Comparison of ENCODE assay signal across 15 cellular contexts in the genomic region with DNA sequence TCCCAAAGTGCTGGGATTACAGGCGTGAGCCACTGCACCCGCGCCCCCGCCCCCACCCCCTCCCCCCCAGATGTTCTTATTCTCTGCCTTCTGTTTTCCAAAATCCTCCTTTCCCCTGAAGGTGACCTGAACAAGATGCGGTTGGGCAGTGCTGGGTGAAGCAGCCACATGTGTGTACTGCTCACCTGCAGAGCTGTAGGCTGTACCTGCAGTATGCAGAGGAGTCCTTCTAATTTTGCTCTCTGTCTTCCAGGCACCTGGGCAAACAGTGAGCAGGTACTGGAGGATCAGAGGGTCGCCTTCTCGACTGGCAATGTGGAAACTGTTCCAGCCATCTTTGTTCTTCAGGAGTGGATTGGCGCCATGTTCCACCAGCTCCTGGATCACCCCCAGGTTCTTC. TPM values are rescaled to one million over a fixed set of nuclear protein-coding genes. Genes with fewer than 3 reads are reported as not detected.
DNase-seq lines count a peak whose midpoint lies in the region; ATAC-seq, FAIRE-seq and TF ChIP-seq lines count a peak whose summit lies in the region.
"Had no signal": no experiment of that assay in that cellular context is flagged by ENCODE, and none has a peak within 500 bp of the region (broad histone marks: within the 10 kb centered on the region; RNA-seq: fewer than 3 reads in every experiment).

No MANE protein-coding gene starts in this region.

- peaks cover 33% of the 10 kb centered on the region for H3K4me1 Mint-ChIP-seq in T-helper 1 cell treated with Interleukin-12 subunit alpha and Interleukin-12 subunit beta and Interleukin-4 antibody, amounts not matched to agents 30 μg/mL and 1 μg/mL, for 36 hours (ENCODE audit: low read depth)
- H3K4me1 Mint-ChIP-seq in astrocyte (ENCODE audit: low read depth, unreplicated experiment) (peaks cover 21% of the 10 kb centered on the region), osteocyte (ENCODE audit: unreplicated experiment) (peaks cover 37% of the 10 kb centered on the region)

- ATAC-seq in upper lobe of left lung (ENCODE audit: low FRiP score in 2 of 2), result no peak

- TF ChIP-seq CTCF in HFF-Myc (IDR thresholded peaks at IDR 0.05; ENCODE audit: low read depth, low read length, missing control alignments) (no peak), astrocyte (IDR thresholded peaks at IDR 0.05; ENCODE audit: insufficient read depth, low read depth, low read length) (no peak), osteocyte (IDR thresholded peaks at IDR 0.05) (no peak), upper lobe of left lung (IDR thresholded peaks at IDR 0.05) (no peak)

- no peak overlapping the region for H3K9ac ChIP-seq in astrocyte (ENCODE audit: low read length)

- peaks cover 21% of the 10 kb centered on the region for H3K36me3 Mint-ChIP-seq in T-helper 1 cell treated with Interleukin-12 subunit alpha and Interleukin-12 subunit beta and Interleukin-4 antibody, amounts not matched to agents 30 μg/mL and 1 μg/mL, for 36 hours (ENCODE audit: low read depth)
- H3K36me3 Mint-ChIP-seq in astrocyte (ENCODE audit: low read depth, unreplicated experiment) (peaks cover 13% of the 10 kb centered on the region), osteocyte (ENCODE audit: unreplicated experiment) (peaks cover 28% of the 10 kb centered on the region)

- H3K79me2 ChIP-seq in astrocyte (ENCODE audit: insufficient read depth, low read length), result peaks cover 38% of the 10 kb centered on the region

- 93 to 94% methylated on average over 5 to 8 of the region's 8 CpGs for WGBS in upper lobe of left lung, 2 donors

- no peaks in the 10 kb centered on the region for H3K27me3 Mint-ChIP-seq in T-helper 1 cell treated with Interleukin-12 subunit alpha and Interleukin-12 subunit beta and Interleukin-4 antibody, amounts not matched to agents 30 μg/mL and 1 μg/mL, for 36 hours (ENCODE audit: low read depth)
- no peaks in the 10 kb centered on the region for H3K27me3 Mint-ChIP-seq in astrocyte (ENCODE audit: low read depth, unreplicated experiment)
- H3K27me3 Mint-ChIP-seq in osteocyte (ENCODE audit: unreplicated experiment), result no peaks in the 10 kb centered on the region

- FAIRE-seq in astrocyte (lab: Jason Lieb, UNC), result no peak
- FAIRE-seq: frontal cortex, RCC 7860 had no signal

- no peak for TF ChIP-seq POLR2A in upper lobe of left lung (IDR thresholded peaks at IDR 0.05)

- H3K36me3 ChIP-seq in astrocyte (ENCODE audit: insufficient read depth, low read length) (peaks cover 6% of the 10 kb centered on the region), upper lobe of left lung (peaks cover 0 to 26% (median 18%) of the 10 kb centered on the region in 4 donors)

- peak overlapping the region; percentile 50 for H3K4me3 Mint-ChIP-seq in T-helper 1 cell treated with Interleukin-12 subunit alpha and Interleukin-12 subunit beta and Interleukin-4 antibody, amounts not matched to agents 30 μg/mL and 1 μg/mL, for 36 hours
- H3K4me3 Mint-ChIP-seq in astrocyte (ENCODE audit: unreplicated experiment), result peak overlapping the region; percentile 45
- peak overlapping the region; percentile 10 for H3K4me3 Mint-ChIP-seq in osteocyte (ENCODE audit: unreplicated experiment)

- no peak overlapping the region for H2AFZ ChIP-seq in astrocyte (ENCODE audit: low read depth, low read length)

- H3K27ac ChIP-seq in astrocyte (ENCODE audit: low read depth, low read length), result no peak overlapping the region
- peak overlapping the region in 1 of 4 donors; percentile 73 for H3K27ac ChIP-seq in upper lobe of left lung

- peaks cover 32% of the 10 kb centered on the region for H4K20me1 ChIP-seq in astrocyte (ENCODE audit: insufficient read depth, low read length)

- no peaks in the 10 kb centered on the region for H3K27me3 ChIP-seq in astrocyte (ENCODE audit: insufficient read depth, low read length)
- H3K27me3 ChIP-seq in upper lobe of left lung, result no peaks in the 10 kb centered on the region

- DNase-seq in T-helper 1 cell (no peak), HFF-Myc (ENCODE audit: extremely low read depth, low read depth) (no peak), astrocyte (ENCODE audit: low read depth) (no peak), osteocyte (ENCODE audit: extremely low spot score, unreplicated experiment) (no peak), upper lobe of left lung (no peak), anterior cingulate cortex (lab: John Stamatoyannopoulos, UW) (no peak), glomerular visceral epithelial cell (ENCODE audit: extremely low spot score) (no peak)
- DNase-seq: DMS53; effector CD4-positive, alpha-beta T cell; NCI-H1048; NCI-H446; T-helper 9 cell had no signal

- peak overlapping the region; percentile 93 for H3K4me2 ChIP-seq in astrocyte (ENCODE audit: low read length)

- peak overlapping the region; percentile 71 for H3K4me3 ChIP-seq in HFF-Myc (replicated peaks; ENCODE audit: low read depth, low read length)
- H3K4me3 ChIP-seq in astrocyte (ENCODE audit: insufficient read depth, low read depth, low read length), result peak overlapping the region; percentile 75
- H3K4me3 ChIP-seq in upper lobe of left lung, result no peak overlapping the region

- no peak for TF ChIP-seq EP300 in upper lobe of left lung (IDR thresholded peaks at IDR 0.05)

- H3K4me1 ChIP-seq in astrocyte (ENCODE audit: insufficient read depth, low read length), result peaks cover 26% of the 10 kb centered on the region
- H3K4me1 ChIP-seq in upper lobe of left lung, result peaks cover 28 to 35% (median 31%) of the 10 kb centered on the region in 4 donors

- H3K27ac Mint-ChIP-seq in T-helper 1 cell treated with Interleukin-12 subunit alpha and Interleukin-12 subunit beta and Interleukin-4 antibody, amounts not matched to agents 30 μg/mL and 1 μg/mL, for 36 hours, result no peak overlapping the region
- H3K27ac Mint-ChIP-seq in astrocyte (ENCODE audit: unreplicated experiment) (no peak overlapping the region), osteocyte (ENCODE audit: unreplicated experiment) (no peak overlapping the region)

- H3K9me3 ChIP-seq in astrocyte (ENCODE audit: insufficient read depth, low read depth, low read length) (no peaks in the 10 kb centered on the region), upper lobe of left lung (no peaks in the 10 kb centered on the region)

- no peaks in the 10 kb centered on the region for H3K9me3 Mint-ChIP-seq in T-helper 1 cell treated with Interleukin-12 subunit alpha and Interleukin-12 subunit beta and Interleukin-4 antibody, amounts not matched to agents 30 μg/mL and 1 μg/mL, for 36 hours
- H3K9me3 Mint-ChIP-seq in astrocyte (ENCODE audit: unreplicated experiment) (no peaks in the 10 kb centered on the region), osteocyte (ENCODE audit: unreplicated experiment) (no peaks in the 10 kb centered on the region)

RNA-seq across cellular contexts. Expression of gene ANKRD16, which starts 2.1 kb away (rescaled TPM):
- total RNA-seq in astrocyte (4.9 TPM in 2 replicates), osteocyte (8.8 and 9.5 TPM in 2 replicates), upper lobe of left lung (10 to 100 TPM in 2 of 6 donors, 1 to 10 TPM in 4; 4.3 to 27.2 (median 7.5) TPM)

RNA-seq across cellular contexts. Expression of gene FBH1, which starts 2.4 kb away (rescaled TPM):
- total RNA-seq in astrocyte, result 71.5 and 73.3 TPM in 2 replicates
- 77.8 and 86.1 TPM in 2 replicates for total RNA-seq in osteocyte
- 100 to 1,000 TPM in 2 of 6 donors, 10 to 100 TPM in 4; 62.4 to 186 (median 77.4) TPM for total RNA-seq in upper lobe of left lung

Comparison
In these comparisons a context has a peak if more than half of its experiments do, and no peak if none do; other contexts are left out.
1. H3K4me3 ChIP-seq: peak in HFF-Myc (single experiment) and astrocyte (single experiment); none in upper lobe of left lung (0 of 4).
2. Peak in every context shown above with its lines, with median percentiles within 50 percentile points of each other: H3K4me3 Mint-ChIP-seq.